ENCODE assay signal across 9 cellular contexts in genomic region chr15:70318996-70319465, GRCh38.
DNase-seq lines count a peak whose midpoint lies in the region; ATAC-seq and TF ChIP-seq lines count a peak whose summit lies in the region.
"Had no signal": no experiment of that assay in that cellular context is flagged by ENCODE, and none has a peak within 500 bp of the region (broad histone marks: within the 10 kb centered on the region; RNA-seq: fewer than 3 reads in every experiment).

No MANE protein-coding gene starts in this region.

- WGBS in heart left ventricle, 4 donors: 83 to 88% (median 84%) methylated on average over 6 of the region's 6 CpGs

- H3K36me3 ChIP-seq in ACC112 (ENCODE audit: insufficient read depth, low read length) (no peaks in the 10 kb centered on the region), heart left ventricle (no peaks in the 10 kb centered on the region)

- H2AFZ ChIP-seq in ACC112 (ENCODE audit: low read length, unreplicated experiment): no peak overlapping the region

- H3K27me3 ChIP-seq in ACC112 (ENCODE audit: insufficient read depth, low read length): no peaks in the 10 kb centered on the region
- H3K27me3 ChIP-seq in heart left ventricle: peaks cover 0 to 6% (median 0%) of the 10 kb centered on the region in 9 donors

- H3K79me2 ChIP-seq in ACC112 (ENCODE audit: control insufficient read depth, insufficient read depth, low read length, unreplicated experiment): no peaks in the 10 kb centered on the region

- no peak for TF ChIP-seq POLR2A in heart left ventricle (IDR thresholded peaks at IDR 0.05)

- TF ChIP-seq CTCF in heart left ventricle (IDR thresholded peaks at IDR 0.05): no peak

- intact Hi-C loops in heart left ventricle (cut with DNase I): no loop called here

- no peaks in the 10 kb centered on the region for H3K9me3 ChIP-seq in heart left ventricle

- DNase-seq in fibroblast of gingiva (ENCODE audit: low read depth) (peak; percentile 46), NCI-H2081 (lab: John Stamatoyannopoulos, UW) (no peak), heart left ventricle (no peak), SW 1271 (lab: John Stamatoyannopoulos, UW) (no peak), UCSD-AML1 (lab: John Stamatoyannopoulos, UW; ENCODE audit: unreplicated experiment) (no peak)
- DNase-seq: effector memory CD4-positive, alpha-beta T cell had no signal

- peak overlapping the region; percentile 54 for H3K27ac ChIP-seq in ACC112 (ENCODE audit: low read depth, low read length)
- H3K27ac ChIP-seq in heart left ventricle: peak overlapping the region in 1 of 12 donors; percentile 78

- ATAC-seq in GM21423 (IDR thresholded peaks at IDR 0.05; ENCODE audit: unreplicated experiment) (peak; percentile 24), HG03521 (IDR thresholded peaks at IDR 0.05; ENCODE audit: unreplicated experiment) (peak; percentile 23), heart left ventricle (no peak)

- H3K4me3 ChIP-seq in ACC112 (ENCODE audit: low read depth, low read length): no peak overlapping the region
- H3K4me3 ChIP-seq in heart left ventricle: no peak overlapping the region

- H3K4me1 ChIP-seq in ACC112 (ENCODE audit: control insufficient read depth, insufficient read depth, low read length, unreplicated experiment) (peaks cover 23% of the 10 kb centered on the region), heart left ventricle (peaks cover 0 to 44% (median 18%) of the 10 kb centered on the region in 12 donors)

Comparison
In these comparisons a context has a peak if more than half of its experiments do, and no peak if none do; other contexts are left out.
1. ATAC-seq: peak in GM21423 (single experiment) and HG03521 (single experiment); none in heart left ventricle (0 of 4).